ENCODE assay signal across 15 cellular contexts in the genomic region with DNA sequence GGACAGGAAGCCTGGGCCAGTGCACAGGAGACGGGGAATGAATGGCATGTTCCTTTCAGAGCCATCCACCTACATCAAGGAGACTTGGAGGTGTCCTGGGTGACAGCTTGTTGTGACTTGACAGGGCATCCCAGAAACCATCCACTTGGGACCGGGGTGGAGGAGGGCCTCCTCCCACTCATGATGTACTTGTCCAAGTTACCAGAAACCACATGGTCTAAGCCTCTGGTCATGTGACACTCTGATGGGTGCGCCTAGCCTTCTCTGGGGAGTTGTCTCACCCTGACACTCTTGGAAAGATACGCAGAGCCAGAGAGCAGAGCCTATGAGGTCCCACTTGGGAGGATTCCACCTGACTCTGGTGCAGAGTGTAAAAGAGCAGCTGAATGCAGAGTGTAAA. TPM values are rescaled to one million over a fixed set of nuclear protein-coding genes. Genes with fewer than 3 reads are reported as not detected.
A peak's percentile ranks its signal among the peaks of the same experiment; 100 is the strongest.
DNase-seq lines count a peak whose midpoint lies in the region; ATAC-seq and TF ChIP-seq lines count a peak whose summit lies in the region.
"Had no signal": no experiment of that assay in that cellular context is flagged by ENCODE, and none has a peak within 500 bp of the region (broad histone marks: within the 10 kb centered on the region; RNA-seq: fewer than 3 reads in every experiment).

No MANE protein-coding gene starts in this region.

- TF ChIP-seq CTCF in CD14-positive monocyte (IDR thresholded peaks at IDR 0.05) (no peak), sigmoid colon (IDR thresholded peaks at IDR 0.05) (no peak)

- peak; percentile 3 for DNase-seq in activated CD4-positive, alpha-beta memory T cell treated with anti-CD3 and anti-CD28 coated beads for 36 hours
- DNase-seq in activated CD4-positive, alpha-beta memory T cell treated with anti-CD3 and anti-CD28 coated beads, Interleukin-2, amount 10 ng/mL, durations not matched to agents 7 days and 5 days, result no peak
- DNase-seq in CD14-positive monocyte (ENCODE audit: low spot score) (peak; percentile 22), sigmoid colon (peak; percentile 34), NCI-H146 (lab: John Stamatoyannopoulos, UW) (no peak)
- DNase-seq: DMS153, HFFc6, NCI-H1436, NCI-H446 had no signal

- ATAC-seq in GM19328 (IDR thresholded peaks at IDR 0.05; ENCODE audit: unreplicated experiment), result no peak

- H3K4me1 Mint-ChIP-seq in activated CD4-positive, alpha-beta memory T cell treated with anti-CD3 and anti-CD28 coated beads for 36 hours (ENCODE audit: low read depth), result no peaks in the 10 kb centered on the region
- peaks cover 9% of the 10 kb centered on the region for H3K4me1 Mint-ChIP-seq in activated CD4-positive, alpha-beta memory T cell treated with anti-CD3 and anti-CD28 coated beads, Interleukin-2, amount 10 ng/mL, durations not matched to agents 7 days and 5 days
- peaks cover 21% of the 10 kb centered on the region for H3K4me1 Mint-ChIP-seq in CD14-positive monocyte
- peaks cover 33% of the 10 kb centered on the region for H3K4me1 Mint-ChIP-seq in dendritic cell treated with granulocyte-macrophage colony-stimulating factor and Interleukin-4, amounts not matched to agents 40 ng/mL and 50 ng/mL, for 4 days (ENCODE audit: low read depth)

- no peak overlapping the region for H3K4me3 Mint-ChIP-seq in activated CD4-positive, alpha-beta memory T cell treated with anti-CD3 and anti-CD28 coated beads for 36 hours
- no peak overlapping the region for H3K4me3 Mint-ChIP-seq in activated CD4-positive, alpha-beta memory T cell treated with anti-CD3 and anti-CD28 coated beads, Interleukin-2, amount 10 ng/mL, durations not matched to agents 7 days and 5 days
- peak overlapping the region in 1 of 2 donors; percentile 23 for H3K4me3 Mint-ChIP-seq in CD14-positive monocyte
- H3K4me3 Mint-ChIP-seq in dendritic cell treated with granulocyte-macrophage colony-stimulating factor and Interleukin-4, amounts not matched to agents 40 ng/mL and 50 ng/mL, for 4 days, result no peak overlapping the region
- H3K4me3 Mint-ChIP-seq: HFFc6 had no signal

- no peaks in the 10 kb centered on the region for H3K27me3 ChIP-seq in sigmoid colon

- H3K4me3 ChIP-seq in sigmoid colon, result no peak overlapping the region

- intact Hi-C loops in activated CD4-positive, alpha-beta memory T cell treated with anti-CD3 and anti-CD28 coated beads for 36 hours (cut with micrococcal nuclease), result no loop called here
- intact Hi-C loops in CD14-positive monocyte (cut with micrococcal nuclease), result no loop called here
- intact Hi-C loops in dendritic cell treated with granulocyte-macrophage colony-stimulating factor and Interleukin-4, amounts not matched to agents 40 ng/mL and 50 ng/mL, for 4 days (cut with micrococcal nuclease), result no loop called here
- intact Hi-C loops in sigmoid colon (cut with DNase I), result no loop called here

- TF ChIP-seq POLR2A in sigmoid colon (IDR thresholded peaks at IDR 0.05), result no peak

- no peaks in the 10 kb centered on the region for H3K36me3 Mint-ChIP-seq in activated CD4-positive, alpha-beta memory T cell treated with anti-CD3 and anti-CD28 coated beads for 36 hours
- H3K36me3 Mint-ChIP-seq in activated CD4-positive, alpha-beta memory T cell treated with anti-CD3 and anti-CD28 coated beads, Interleukin-2, amount 10 ng/mL, durations not matched to agents 7 days and 5 days (ENCODE audit: low read depth), result no peaks in the 10 kb centered on the region
- H3K36me3 Mint-ChIP-seq in CD14-positive monocyte, result no peaks in the 10 kb centered on the region
- no peaks in the 10 kb centered on the region for H3K36me3 Mint-ChIP-seq in dendritic cell treated with granulocyte-macrophage colony-stimulating factor and Interleukin-4, amounts not matched to agents 40 ng/mL and 50 ng/mL, for 4 days (ENCODE audit: low read depth)

- CTCF ChIA-PET in activated CD4-positive, alpha-beta memory T cell treated with anti-CD3 and anti-CD28 coated beads for 36 hours (lab: Charles Lee), result interaction anchor here (1.7 kb wide), 1 partner anchor 49 kb away, joined by 7 read pairs; no protein-coding TSS in a partner anchor
- CTCF ChIA-PET in activated CD4-positive, alpha-beta memory T cell treated with anti-CD3 and anti-CD28 coated beads, Interleukin-2, amount 10 ng/mL, durations not matched to agents 7 days and 5 days (lab: Charles Lee), result no interaction called here

- no peak for TF ChIP-seq EP300 in sigmoid colon (IDR thresholded peaks at IDR 0.05)

- no peak overlapping the region for H3K27ac ChIP-seq in sigmoid colon
- H3K27ac ChIP-seq: C4-2B, KMS-11 had no signal

- no peak overlapping the region for H3K27ac Mint-ChIP-seq in activated CD4-positive, alpha-beta memory T cell treated with anti-CD3 and anti-CD28 coated beads for 36 hours
- no peak overlapping the region for H3K27ac Mint-ChIP-seq in activated CD4-positive, alpha-beta memory T cell treated with anti-CD3 and anti-CD28 coated beads, Interleukin-2, amount 10 ng/mL, durations not matched to agents 7 days and 5 days
- H3K27ac Mint-ChIP-seq in CD14-positive monocyte, result no peak overlapping the region
- H3K27ac Mint-ChIP-seq in dendritic cell treated with granulocyte-macrophage colony-stimulating factor and Interleukin-4, amounts not matched to agents 40 ng/mL and 50 ng/mL, for 4 days, result peak overlapping the region; percentile 9
- H3K27ac Mint-ChIP-seq: HFFc6 had no signal

- 88 to 89% methylated on average over 4 of the region's 4 CpGs for WGBS in sigmoid colon, 2 donors

- H3K36me3 ChIP-seq in sigmoid colon, result no peaks in the 10 kb centered on the region

- H3K4me1 ChIP-seq in sigmoid colon, result no peaks in the 10 kb centered on the region

- H3K9me3 Mint-ChIP-seq in activated CD4-positive, alpha-beta memory T cell treated with anti-CD3 and anti-CD28 coated beads for 36 hours, result peaks cover 5% of the 10 kb centered on the region
- peaks cover 4% of the 10 kb centered on the region for H3K9me3 Mint-ChIP-seq in activated CD4-positive, alpha-beta memory T cell treated with anti-CD3 and anti-CD28 coated beads, Interleukin-2, amount 10 ng/mL, durations not matched to agents 7 days and 5 days
- peaks cover 0 to 1% (median 0%) of the 10 kb centered on the region in 7 donors for H3K9me3 Mint-ChIP-seq in CD14-positive monocyte
- H3K9me3 Mint-ChIP-seq in dendritic cell treated with granulocyte-macrophage colony-stimulating factor and Interleukin-4, amounts not matched to agents 40 ng/mL and 50 ng/mL, for 4 days, result no peaks in the 10 kb centered on the region
- H3K9me3 Mint-ChIP-seq: HFFc6 had no signal

- POLR2A ChIA-PET in activated CD4-positive, alpha-beta memory T cell treated with anti-CD3 and anti-CD28 coated beads for 36 hours (lab: Charles Lee), result no interaction called here
- POLR2A ChIA-PET in activated CD4-positive, alpha-beta memory T cell treated with anti-CD3 and anti-CD28 coated beads, Interleukin-2, amount 10 ng/mL, durations not matched to agents 7 days and 5 days (lab: Charles Lee), result no interaction called here

- H3K27me3 Mint-ChIP-seq in activated CD4-positive, alpha-beta memory T cell treated with anti-CD3 and anti-CD28 coated beads for 36 hours, result peaks cover 2% of the 10 kb centered on the region
- peaks cover 17% of the 10 kb centered on the region for H3K27me3 Mint-ChIP-seq in activated CD4-positive, alpha-beta memory T cell treated with anti-CD3 and anti-CD28 coated beads, Interleukin-2, amount 10 ng/mL, durations not matched to agents 7 days and 5 days
- H3K27me3 Mint-ChIP-seq in CD14-positive monocyte (ENCODE audit: low read depth in 3 of 3), result peaks cover 0 to 3% (median 2%) of the 10 kb centered on the region in 3 donors
- peaks cover 13% of the 10 kb centered on the region for H3K27me3 Mint-ChIP-seq in dendritic cell treated with granulocyte-macrophage colony-stimulating factor and Interleukin-4, amounts not matched to agents 40 ng/mL and 50 ng/mL, for 4 days

- H3K9me3 ChIP-seq in sigmoid colon, result no peaks in the 10 kb centered on the region

RNA-seq across cellular contexts. Expression of gene FXYD6, which starts 21.6 kb away (rescaled TPM):
- total RNA-seq in activated CD4-positive, alpha-beta memory T cell treated with anti-CD3 and anti-CD28 coated beads for 36 hours, result under 1 TPM; 0.26 to 0.61 TPM
- not detected for total RNA-seq in activated CD4-positive, alpha-beta memory T cell treated with anti-CD3 and anti-CD28 coated beads, Interleukin-2, amount 10 ng/mL, durations not matched to agents 7 days and 5 days
- 10 to 100 TPM; 36.4 to 44.1 TPM for polyA plus RNA-seq in CD14-positive monocyte
- 100 to 1,000 TPM; 243 to 305 (median 271) TPM for total RNA-seq in sigmoid colon
- 10 to 100 TPM; 12.3 to 46.4 (median 31.2) TPM for polyA plus RNA-seq in sigmoid colon
- total RNA-seq: HFFc6 had no signal

RNA-seq across cellular contexts. Expression of gene TMPRSS13, which starts 31.1 kb away (rescaled TPM):
- total RNA-seq in activated CD4-positive, alpha-beta memory T cell treated with anti-CD3 and anti-CD28 coated beads for 36 hours, result 1 to 10 TPM; 2.0 to 2.6 TPM
- 1 to 10 TPM; 1.9 to 2.2 TPM for total RNA-seq in activated CD4-positive, alpha-beta memory T cell treated with anti-CD3 and anti-CD28 coated beads, Interleukin-2, amount 10 ng/mL, durations not matched to agents 7 days and 5 days
- under 1 TPM; 0.17 to 0.37 TPM for polyA plus RNA-seq in CD14-positive monocyte
- total RNA-seq in sigmoid colon, result not detected
- polyA plus RNA-seq in sigmoid colon, result 1 to 10 TPM in 2 of 3 donors, not detected in 1; 1.4 to 1.6 TPM
- total RNA-seq: A673, HFFc6, M059J had no signal

Comparison
In these comparisons a context has a peak if more than half of its experiments do, and no peak if none do; other contexts are left out.
1. DNase-seq: peak in activated CD4-positive, alpha-beta memory T cell treated with anti-CD3 and anti-CD28 coated beads for 36 hours (single experiment), CD14-positive monocyte (single experiment) and sigmoid colon (single experiment); none in activated CD4-positive, alpha-beta memory T cell treated with anti-CD3 and anti-CD28 coated beads, Interleukin-2, amount 10 ng/mL, durations not matched to agents 7 days and 5 days (single experiment) and NCI-H146 (single experiment).
2. RNA of gene FXYD6, which starts 21.6 kb away (total RNA-seq): 243 to 305 TPM in sigmoid colon; 0.26 to 0.61 TPM in activated CD4-positive, alpha-beta memory T cell treated with anti-CD3 and anti-CD28 coated beads for 36 hours and not detected in activated CD4-positive, alpha-beta memory T cell treated with anti-CD3 and anti-CD28 coated beads, Interleukin-2, amount 10 ng/mL, durations not matched to agents 7 days and 5 days; every median in the first group is over 100 times any median in the second.